Comparison of ENCODE assay signal across 12 cellular contexts in the genomic region with DNA sequence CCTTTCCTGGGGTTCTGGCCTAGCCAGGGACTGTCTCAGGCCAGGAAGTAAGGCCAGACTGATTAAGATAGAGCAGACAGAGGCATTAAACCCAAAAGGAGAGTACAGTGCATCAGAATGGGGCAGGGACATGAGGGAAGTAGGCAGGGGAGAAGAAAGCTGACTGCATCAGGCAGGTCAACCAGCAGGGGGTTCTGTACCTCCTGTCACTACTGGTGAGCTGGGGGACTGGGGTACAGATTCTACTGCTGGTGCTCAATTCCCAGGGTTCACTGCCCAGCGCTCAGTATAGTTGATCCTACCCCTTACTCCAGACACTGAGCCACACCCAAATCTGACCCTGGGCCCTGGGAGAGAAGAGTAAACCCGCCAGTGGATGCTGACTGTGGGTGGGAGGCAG. TPM values are rescaled to one million over a fixed set of nuclear protein-coding genes. Genes with fewer than 3 reads are reported as not detected.
DNase-seq lines count a peak whose midpoint lies in the region; ATAC-seq and TF ChIP-seq lines count a peak whose summit lies in the region.
"Had no signal": no experiment of that assay in that cellular context is flagged by ENCODE, and none has a peak within 500 bp of the region (broad histone marks: within the 10 kb centered on the region; RNA-seq: fewer than 3 reads in every experiment).

No MANE protein-coding gene starts in this region.

- H3K36me3 ChIP-seq in thoracic aorta (no peaks in the 10 kb centered on the region), suprapubic skin (no peaks in the 10 kb centered on the region)

- H3K4me1 ChIP-seq in thoracic aorta (ENCODE audit: control insufficient read depth in 1 of 2, low read depth in 2 of 2) (peaks cover 19 to 67% of the 10 kb centered on the region in 2 donors), suprapubic skin (peaks cover 24% of the 10 kb centered on the region)

- no peak for TF ChIP-seq EP300 in suprapubic skin (IDR thresholded peaks at IDR 0.05)

- peaks cover 20% of the 10 kb centered on the region for H3K4me1 Mint-ChIP-seq in activated CD4-positive, alpha-beta T cell treated with anti-CD3 and anti-CD28 coated beads, Interleukin-2, amount 10 ng/mL, durations not matched to agents 24 days and 14 days
- H3K4me1 Mint-ChIP-seq in activated CD4-positive, alpha-beta T cell treated with anti-CD3 and anti-CD28 coated beads for 36 hours: no peaks in the 10 kb centered on the region
- peaks cover 40% of the 10 kb centered on the region for H3K4me1 Mint-ChIP-seq in nephron progenitor cell

- H3K9me3 Mint-ChIP-seq in activated CD4-positive, alpha-beta T cell treated with anti-CD3 and anti-CD28 coated beads, Interleukin-2, amount 10 ng/mL, durations not matched to agents 24 days and 14 days: no peaks in the 10 kb centered on the region
- no peaks in the 10 kb centered on the region for H3K9me3 Mint-ChIP-seq in activated CD4-positive, alpha-beta T cell treated with anti-CD3 and anti-CD28 coated beads for 36 hours (ENCODE audit: low read depth)
- H3K9me3 Mint-ChIP-seq in nephron progenitor cell: no peaks in the 10 kb centered on the region

- H3K4me3 Mint-ChIP-seq in activated CD4-positive, alpha-beta T cell treated with anti-CD3 and anti-CD28 coated beads, Interleukin-2, amount 10 ng/mL, durations not matched to agents 24 days and 14 days: peak overlapping the region; percentile 5
- H3K4me3 Mint-ChIP-seq in activated CD4-positive, alpha-beta T cell treated with anti-CD3 and anti-CD28 coated beads for 36 hours: no peak overlapping the region
- H3K4me3 Mint-ChIP-seq in nephron progenitor cell: no peak overlapping the region
- H3K4me3 Mint-ChIP-seq: B cell had no signal

- peak overlapping the region; percentile 85 for H3K27ac Mint-ChIP-seq in activated CD4-positive, alpha-beta T cell treated with anti-CD3 and anti-CD28 coated beads, Interleukin-2, amount 10 ng/mL, durations not matched to agents 24 days and 14 days
- H3K27ac Mint-ChIP-seq in activated CD4-positive, alpha-beta T cell treated with anti-CD3 and anti-CD28 coated beads for 36 hours: no peak overlapping the region
- H3K27ac Mint-ChIP-seq in nephron progenitor cell: no peak overlapping the region
- H3K27ac Mint-ChIP-seq: B cell had no signal

- TF ChIP-seq POLR2A in suprapubic skin (IDR thresholded peaks at IDR 0.05): no peak

- CTCF ChIA-PET in activated CD4-positive, alpha-beta T cell treated with anti-CD3 and anti-CD28 coated beads for 36 hours (lab: Charles Lee): interaction anchor here (0.6 to 2.8 kb wide), 3 partner anchors 8 to 755 kb away, joined by 4 to 13 read pairs (median 5); no protein-coding TSS in a partner anchor

- no peak for ATAC-seq in activated CD4-positive, alpha-beta T cell treated with anti-CD3 and anti-CD28 coated beads for 36 hours
- ATAC-seq in thoracic aorta (ENCODE audit: insufficient number of reproducible peaks, low FRiP score, low read depth): no peak
- no peak for ATAC-seq in stimulated activated naive CD8-positive, alpha-beta T cell treated with anti-CD3 and anti-CD28 coated beads, Interleukin-15, Interleukin-2, amounts not matched to agents 100 U/mL and 50 U/mL, for 24 hours
- ATAC-seq: sciatic nerve had no signal

- H3K27me3 Mint-ChIP-seq in activated CD4-positive, alpha-beta T cell treated with anti-CD3 and anti-CD28 coated beads, Interleukin-2, amount 10 ng/mL, durations not matched to agents 24 days and 14 days: peaks cover 14% of the 10 kb centered on the region
- no peaks in the 10 kb centered on the region for H3K27me3 Mint-ChIP-seq in activated CD4-positive, alpha-beta T cell treated with anti-CD3 and anti-CD28 coated beads for 36 hours
- H3K27me3 Mint-ChIP-seq in nephron progenitor cell (ENCODE audit: low read depth, poor library complexity): peaks cover 15% of the 10 kb centered on the region

- TF ChIP-seq CTCF in fibroblast of pulmonary artery (IDR thresholded peaks at IDR 0.05; ENCODE audit: low read length, missing control alignments): peak; percentile 37
- no peak for TF ChIP-seq CTCF in thoracic aorta (IDR thresholded peaks at IDR 0.05)
- TF ChIP-seq CTCF in suprapubic skin (IDR thresholded peaks at IDR 0.05): no peak
- TF ChIP-seq CTCF in nephron progenitor cell (IDR thresholded peaks at IDR 0.05): no peak

- intact Hi-C loops in activated CD4-positive, alpha-beta T cell treated with anti-CD3 and anti-CD28 coated beads, Interleukin-2, amount 10 ng/mL, durations not matched to agents 24 days and 14 days (cut with micrococcal nuclease): no loop called here
- intact Hi-C loops in activated CD4-positive, alpha-beta T cell treated with anti-CD3 and anti-CD28 coated beads for 36 hours (cut with DNase I, micrococcal nuclease): no loop called here

- H3K27me3 ChIP-seq in thoracic aorta (replicated peaks; ENCODE audit: insufficient read depth) (no peaks in the 10 kb centered on the region), suprapubic skin (no peaks in the 10 kb centered on the region)

- POLR2A ChIA-PET in activated CD4-positive, alpha-beta T cell treated with anti-CD3 and anti-CD28 coated beads for 36 hours (lab: Charles Lee): no interaction called here

- H3K27ac ChIP-seq in thoracic aorta (peak overlapping the region; percentile 63 to 86), suprapubic skin (no peak overlapping the region)
- H3K27ac ChIP-seq: PC-9 had no signal

- H3K9me3 ChIP-seq in thoracic aorta (no peaks in the 10 kb centered on the region), suprapubic skin (no peaks in the 10 kb centered on the region)

- no peak for DNase-seq in activated CD4-positive, alpha-beta T cell treated with anti-CD3 and anti-CD28 coated beads, Interleukin-2, amount 10 ng/mL, durations not matched to agents 24 days and 14 days
- no peak for DNase-seq in activated CD4-positive, alpha-beta T cell treated with anti-CD3 and anti-CD28 coated beads for 36 hours
- DNase-seq in SKM-1 (lab: John Stamatoyannopoulos, UW; ENCODE audit: unreplicated experiment): peak; percentile 16
- DNase-seq in fibroblast of pulmonary artery (ENCODE audit: low read depth): peak; percentile 17
- no peak for DNase-seq in thoracic aorta (ENCODE audit: low spot score)
- DNase-seq in stimulated activated naive CD8-positive, alpha-beta T cell treated with anti-CD3 and anti-CD28 coated beads, Interleukin-15, Interleukin-2, amounts not matched to agents 100 U/mL and 50 U/mL, for 24 hours: no peak
- DNase-seq in suprapubic skin (ENCODE audit: low spot score in 2 of 2): no peak
- no peak for DNase-seq in nephron progenitor cell
- DNase-seq: stimulated activated naive CD4-positive, alpha-beta T cell treated with Interleukin-2 at 50 U/mL for 16 hours had no signal

- H3K4me3 ChIP-seq in fibroblast of pulmonary artery (replicated peaks; ENCODE audit: low read depth, low read length) (peak overlapping the region; percentile 46), thoracic aorta (no peak overlapping the region), suprapubic skin (no peak overlapping the region)
- H3K4me3 ChIP-seq: PC-9 had no signal

- no peaks in the 10 kb centered on the region for H3K36me3 Mint-ChIP-seq in activated CD4-positive, alpha-beta T cell treated with anti-CD3 and anti-CD28 coated beads, Interleukin-2, amount 10 ng/mL, durations not matched to agents 24 days and 14 days (ENCODE audit: low read depth)
- no peaks in the 10 kb centered on the region for H3K36me3 Mint-ChIP-seq in activated CD4-positive, alpha-beta T cell treated with anti-CD3 and anti-CD28 coated beads for 36 hours (ENCODE audit: low read depth)
- no peaks in the 10 kb centered on the region for H3K36me3 Mint-ChIP-seq in nephron progenitor cell (ENCODE audit: low read depth)

- no CpG with 5 or more reads among the region's 2 CpGs for WGBS in suprapubic skin

RNA-seq across cellular contexts. Expression of a gene that starts 12.9 kb away (rescaled TPM):
- 84.2 and 89.0 TPM in 2 replicates for total RNA-seq in activated CD4-positive, alpha-beta T cell treated with anti-CD3 and anti-CD28 coated beads, Interleukin-2, amount 10 ng/mL, durations not matched to agents 24 days and 14 days
- total RNA-seq in activated CD4-positive, alpha-beta T cell treated with anti-CD3 and anti-CD28 coated beads for 36 hours: 10 to 100 TPM; 69.2 to 77.9 TPM
- total RNA-seq in thoracic aorta (10 to 100 TPM; 31.7 to 55.4 TPM), suprapubic skin (10 to 100 TPM; 31.7 to 66.0 (median 53.4) TPM)

RNA-seq across cellular contexts. Expression of a gene that starts 39.1 kb away (rescaled TPM):
- 0.80 and 0.91 TPM in 2 replicates for total RNA-seq in activated CD4-positive, alpha-beta T cell treated with anti-CD3 and anti-CD28 coated beads, Interleukin-2, amount 10 ng/mL, durations not matched to agents 24 days and 14 days
- 1 to 10 TPM; 2.6 to 3.1 TPM for total RNA-seq in activated CD4-positive, alpha-beta T cell treated with anti-CD3 and anti-CD28 coated beads for 36 hours
- total RNA-seq in thoracic aorta (under 1 TPM in 1 of 2 donors, not detected in 1; 0.14 TPM), suprapubic skin (not detected)
- total RNA-seq: PC-9 had no signal

Comparison
In these comparisons a context has a peak if more than half of its experiments do, and no peak if none do; other contexts are left out.
1. DNase-seq: peak in SKM-1 (single experiment) and fibroblast of pulmonary artery (single experiment); none in activated CD4-positive, alpha-beta T cell treated with anti-CD3 and anti-CD28 coated beads, Interleukin-2, amount 10 ng/mL, durations not matched to agents 24 days and 14 days (single experiment), activated CD4-positive, alpha-beta T cell treated with anti-CD3 and anti-CD28 coated beads for 36 hours (single experiment), thoracic aorta (single experiment), stimulated activated naive CD8-positive, alpha-beta T cell treated with anti-CD3 and anti-CD28 coated beads, Interleukin-15, Interleukin-2, amounts not matched to agents 100 U/mL and 50 U/mL, for 24 hours (single experiment), suprapubic skin (0 of 2) and nephron progenitor cell (single experiment).